ENCODE assay signal across 1 cellular context in the genomic region with DNA sequence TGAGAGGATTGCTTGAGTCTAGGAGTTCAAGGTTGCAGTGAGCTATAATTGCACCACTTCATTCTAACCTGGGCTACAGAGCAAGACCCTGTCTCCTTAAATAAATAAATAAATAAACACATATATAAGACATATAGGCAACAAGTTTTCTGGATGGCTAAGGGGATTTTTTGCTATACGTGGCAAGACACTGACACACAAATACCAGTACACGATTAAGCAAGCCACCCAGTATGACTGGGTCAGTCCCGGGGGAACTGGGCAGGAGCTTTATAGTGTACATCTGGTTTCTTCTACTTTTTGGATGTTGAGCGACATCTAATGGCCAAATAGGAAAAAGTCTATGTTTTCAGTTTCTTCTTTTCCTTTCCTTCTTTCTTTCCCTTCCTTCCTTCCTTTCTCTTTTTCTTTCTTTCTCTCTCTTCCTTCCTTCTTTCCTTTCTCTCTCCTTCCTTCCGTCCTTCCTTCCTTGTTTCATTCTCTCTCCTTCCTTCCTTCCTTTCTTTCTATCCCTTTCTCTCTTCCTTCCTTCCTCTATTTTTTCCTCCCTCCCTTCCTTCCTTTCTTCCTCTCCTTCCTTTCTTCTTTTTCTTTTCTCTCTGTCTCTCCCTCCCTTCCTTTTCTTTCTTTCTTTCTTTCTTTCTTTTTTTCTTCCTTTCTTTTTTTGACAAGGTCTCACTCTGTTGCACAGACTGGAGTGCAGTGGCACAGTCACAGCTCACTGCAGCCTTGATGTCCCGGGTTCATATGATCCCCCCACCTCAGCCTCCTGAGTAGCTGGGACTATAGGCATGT.
TF ChIP-seq lines count a peak whose summit lies in the region.

No MANE protein-coding gene starts in this region.

TF ChIP-seq in K562, 482 proteins besides CTCF, POLR2A, EP300 and RAD21 (continued from another document and continues in another):
- TF ChIP-seq, protein P1, sequence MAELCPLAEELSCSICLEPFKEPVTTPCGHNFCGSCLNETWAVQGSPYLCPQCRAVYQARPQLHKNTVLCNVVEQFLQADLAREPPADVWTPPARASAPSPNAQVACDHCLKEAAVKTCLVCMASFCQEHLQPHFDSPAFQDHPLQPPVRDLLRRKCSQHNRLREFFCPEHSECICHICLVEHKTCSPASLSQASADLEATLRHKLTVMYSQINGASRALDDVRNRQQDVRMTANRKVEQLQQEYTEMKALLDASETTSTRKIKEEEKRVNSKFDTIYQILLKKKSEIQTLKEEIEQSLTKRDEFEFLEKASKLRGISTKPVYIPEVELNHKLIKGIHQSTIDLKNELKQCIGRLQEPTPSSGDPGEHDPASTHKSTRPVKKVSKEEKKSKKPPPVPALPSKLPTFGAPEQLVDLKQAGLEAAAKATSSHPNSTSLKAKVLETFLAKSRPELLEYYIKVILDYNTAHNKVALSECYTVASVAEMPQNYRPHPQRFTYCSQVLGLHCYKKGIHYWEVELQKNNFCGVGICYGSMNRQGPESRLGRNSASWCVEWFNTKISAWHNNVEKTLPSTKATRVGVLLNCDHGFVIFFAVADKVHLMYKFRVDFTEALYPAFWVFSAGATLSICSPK (IDR thresholded peaks at IDR 0.05; ENCODE audit: borderline replicate concordance): peak; percentile 90; the same call in 1 of the 2 replicates
- no peak for TF ChIP-seq GTF2E2 (tag; IDR thresholded peaks at IDR 0.05)
- TF ChIP-seq ZNF232 (CRISPR knock-in tag; IDR thresholded peaks at IDR 0.05): no peak
- TF ChIP-seq, protein P2, sequence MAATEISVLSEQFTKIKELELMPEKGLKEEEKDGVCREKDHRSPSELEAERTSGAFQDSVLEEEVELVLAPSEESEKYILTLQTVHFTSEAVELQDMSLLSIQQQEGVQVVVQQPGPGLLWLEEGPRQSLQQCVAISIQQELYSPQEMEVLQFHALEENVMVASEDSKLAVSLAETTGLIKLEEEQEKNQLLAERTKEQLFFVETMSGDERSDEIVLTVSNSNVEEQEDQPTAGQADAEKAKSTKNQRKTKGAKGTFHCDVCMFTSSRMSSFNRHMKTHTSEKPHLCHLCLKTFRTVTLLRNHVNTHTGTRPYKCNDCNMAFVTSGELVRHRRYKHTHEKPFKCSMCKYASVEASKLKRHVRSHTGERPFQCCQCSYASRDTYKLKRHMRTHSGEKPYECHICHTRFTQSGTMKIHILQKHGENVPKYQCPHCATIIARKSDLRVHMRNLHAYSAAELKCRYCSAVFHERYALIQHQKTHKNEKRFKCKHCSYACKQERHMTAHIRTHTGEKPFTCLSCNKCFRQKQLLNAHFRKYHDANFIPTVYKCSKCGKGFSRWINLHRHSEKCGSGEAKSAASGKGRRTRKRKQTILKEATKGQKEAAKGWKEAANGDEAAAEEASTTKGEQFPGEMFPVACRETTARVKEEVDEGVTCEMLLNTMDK (IDR thresholded peaks at IDR 0.05; ENCODE audit: borderline replicate concordance, insufficient read depth, low read depth, low read length, poor library complexity, severe bottlenecking): no peak
- TF ChIP-seq MXI1 (IDR thresholded peaks at IDR 0.05; ENCODE audit: low read depth, low read length): no peak
- TF ChIP-seq BHLHE40 (IDR thresholded peaks at IDR 0.05; ENCODE audit: low read length): no peak
- TF ChIP-seq ZNF3 (CRISPR knock-in tag; IDR thresholded peaks at IDR 0.05): no peak
- TF ChIP-seq, protein P3, sequence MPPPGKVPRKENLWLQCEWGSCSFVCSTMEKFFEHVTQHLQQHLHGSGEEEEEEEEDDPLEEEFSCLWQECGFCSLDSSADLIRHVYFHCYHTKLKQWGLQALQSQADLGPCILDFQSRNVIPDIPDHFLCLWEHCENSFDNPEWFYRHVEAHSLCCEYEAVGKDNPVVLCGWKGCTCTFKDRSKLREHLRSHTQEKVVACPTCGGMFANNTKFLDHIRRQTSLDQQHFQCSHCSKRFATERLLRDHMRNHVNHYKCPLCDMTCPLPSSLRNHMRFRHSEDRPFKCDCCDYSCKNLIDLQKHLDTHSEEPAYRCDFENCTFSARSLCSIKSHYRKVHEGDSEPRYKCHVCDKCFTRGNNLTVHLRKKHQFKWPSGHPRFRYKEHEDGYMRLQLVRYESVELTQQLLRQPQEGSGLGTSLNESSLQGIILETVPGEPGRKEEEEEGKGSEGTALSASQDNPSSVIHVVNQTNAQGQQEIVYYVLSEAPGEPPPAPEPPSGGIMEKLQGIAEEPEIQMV (tag; conservative IDR thresholded peaks at IDR 0.05; ENCODE audit: low read depth): peak; percentile 81
- TF ChIP-seq CREBBP (IDR thresholded peaks at IDR 0.05; ENCODE audit: low read depth, low read length): no peak
- no peak for TF ChIP-seq NR4A1 (CRISPR knock-in tag; IDR thresholded peaks at IDR 0.05)
- no peak for TF ChIP-seq NR4A1 (tag; IDR thresholded peaks at IDR 0.05)
- no peak for TF ChIP-seq ZNF778 (CRISPR knock-in tag; IDR thresholded peaks at IDR 0.05)
- TF ChIP-seq, protein P4, sequence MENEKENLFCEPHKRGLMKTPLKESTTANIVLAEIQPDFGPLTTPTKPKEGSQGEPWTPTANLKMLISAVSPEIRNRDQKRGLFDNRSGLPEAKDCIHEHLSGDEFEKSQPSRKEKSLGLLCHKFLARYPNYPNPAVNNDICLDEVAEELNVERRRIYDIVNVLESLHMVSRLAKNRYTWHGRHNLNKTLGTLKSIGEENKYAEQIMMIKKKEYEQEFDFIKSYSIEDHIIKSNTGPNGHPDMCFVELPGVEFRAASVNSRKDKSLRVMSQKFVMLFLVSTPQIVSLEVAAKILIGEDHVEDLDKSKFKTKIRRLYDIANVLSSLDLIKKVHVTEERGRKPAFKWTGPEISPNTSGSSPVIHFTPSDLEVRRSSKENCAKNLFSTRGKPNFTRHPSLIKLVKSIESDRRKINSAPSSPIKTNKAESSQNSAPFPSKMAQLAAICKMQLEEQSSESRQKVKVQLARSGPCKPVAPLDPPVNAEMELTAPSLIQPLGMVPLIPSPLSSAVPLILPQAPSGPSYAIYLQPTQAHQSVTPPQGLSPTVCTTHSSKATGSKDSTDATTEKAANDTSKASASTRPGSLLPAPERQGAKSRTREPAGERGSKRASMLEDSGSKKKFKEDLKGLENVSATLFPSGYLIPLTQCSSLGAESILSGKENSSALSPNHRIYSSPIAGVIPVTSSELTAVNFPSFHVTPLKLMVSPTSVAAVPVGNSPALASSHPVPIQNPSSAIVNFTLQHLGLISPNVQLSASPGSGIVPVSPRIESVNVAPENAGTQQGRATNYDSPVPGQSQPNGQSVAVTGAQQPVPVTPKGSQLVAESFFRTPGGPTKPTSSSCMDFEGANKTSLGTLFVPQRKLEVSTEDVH (IDR thresholded peaks at IDR 0.05; ENCODE audit: low read depth, partially characterized antibody): peak; percentile 45
- TF ChIP-seq ZNF408 (CRISPR knock-in tag; IDR thresholded peaks at IDR 0.05; ENCODE audit: low read depth): no peak
- no peak for TF ChIP-seq SRSF3 (IDR thresholded peaks at IDR 0.05; ENCODE audit: insufficient read depth, low read length)
- no peak for TF ChIP-seq STAT5A (IDR thresholded peaks at IDR 0.05; ENCODE audit: borderline replicate concordance, low read length)
- TF ChIP-seq ZNF146 (CRISPR knock-in tag; IDR thresholded peaks at IDR 0.05; ENCODE audit: unreplicated experiment): no peak
- TF ChIP-seq ZNF253 (CRISPR knock-in tag; conservative IDR thresholded peaks at IDR 0.05): no peak
- TF ChIP-seq SRSF7 (optimal IDR thresholded peaks at IDR 0.05; ENCODE audit: low read depth, low read length): no peak
- no peak for TF ChIP-seq ELF1 (tag; IDR thresholded peaks at IDR 0.05)
- TF ChIP-seq ZNF124 (CRISPR knock-in tag; IDR thresholded peaks at IDR 0.05): no peak
- no peak for TF ChIP-seq ZBTB8A (IDR thresholded peaks at IDR 0.05; ENCODE audit: partially characterized antibody)
- TF ChIP-seq, protein P5, sequence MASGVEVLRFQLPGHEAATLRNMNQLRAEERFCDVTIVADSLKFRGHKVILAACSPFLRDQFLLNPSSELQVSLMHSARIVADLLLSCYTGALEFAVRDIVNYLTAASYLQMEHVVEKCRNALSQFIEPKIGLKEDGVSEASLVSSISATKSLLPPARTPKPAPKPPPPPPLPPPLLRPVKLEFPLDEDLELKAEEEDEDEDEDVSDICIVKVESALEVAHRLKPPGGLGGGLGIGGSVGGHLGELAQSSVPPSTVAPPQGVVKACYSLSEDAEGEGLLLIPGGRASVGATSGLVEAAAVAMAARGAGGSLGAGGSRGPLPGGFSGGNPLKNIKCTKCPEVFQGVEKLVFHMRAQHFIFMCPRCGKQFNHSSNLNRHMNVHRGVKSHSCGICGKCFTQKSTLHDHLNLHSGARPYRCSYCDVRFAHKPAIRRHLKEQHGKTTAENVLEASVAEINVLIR (CRISPR knock-in tag; IDR thresholded peaks at IDR 0.05): no peak
- no peak for TF ChIP-seq SAP30 (IDR thresholded peaks at IDR 0.05; ENCODE audit: borderline replicate concordance, insufficient read depth, low read depth, low read length, poor library complexity, severe bottlenecking)
- TF ChIP-seq NCOA2 (IDR thresholded peaks at IDR 0.05; ENCODE audit: partially characterized antibody in 2 of 2): no peak
- no peak for TF ChIP-seq SRSF1 (IDR thresholded peaks at IDR 0.05; ENCODE audit: low read depth, low read length)
- TF ChIP-seq, protein P6, sequence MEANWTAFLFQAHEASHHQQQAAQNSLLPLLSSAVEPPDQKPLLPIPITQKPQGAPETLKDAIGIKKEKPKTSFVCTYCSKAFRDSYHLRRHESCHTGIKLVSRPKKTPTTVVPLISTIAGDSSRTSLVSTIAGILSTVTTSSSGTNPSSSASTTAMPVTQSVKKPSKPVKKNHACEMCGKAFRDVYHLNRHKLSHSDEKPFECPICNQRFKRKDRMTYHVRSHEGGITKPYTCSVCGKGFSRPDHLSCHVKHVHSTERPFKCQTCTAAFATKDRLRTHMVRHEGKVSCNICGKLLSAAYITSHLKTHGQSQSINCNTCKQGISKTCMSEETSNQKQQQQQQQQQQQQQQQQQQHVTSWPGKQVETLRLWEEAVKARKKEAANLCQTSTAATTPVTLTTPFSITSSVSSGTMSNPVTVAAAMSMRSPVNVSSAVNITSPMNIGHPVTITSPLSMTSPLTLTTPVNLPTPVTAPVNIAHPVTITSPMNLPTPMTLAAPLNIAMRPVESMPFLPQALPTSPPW (CRISPR knock-in tag; IDR thresholded peaks at IDR 0.05): no peak; the same call in 1 of the 2 replicates
- no peak for TF ChIP-seq ZNF347 (CRISPR knock-in tag; IDR thresholded peaks at IDR 0.05; ENCODE audit: low read depth)
- TF ChIP-seq CAMTA2 (CRISPR knock-in tag; conservative IDR thresholded peaks at IDR 0.05): no peak
- TF ChIP-seq GATA2 (CRISPR knock-in tag; IDR thresholded peaks at IDR 0.05): no peak
- TF ChIP-seq ZNF696 (CRISPR knock-in tag; conservative IDR thresholded peaks at IDR 0.05): no peak
- TF ChIP-seq ZFP30 (CRISPR knock-in tag; IDR thresholded peaks at IDR 0.05; ENCODE audit: borderline replicate concordance): no peak
- peak; percentile 86 for TF ChIP-seq NBN (IDR thresholded peaks at IDR 0.05; ENCODE audit: low read depth)
- peak; percentile 95 for TF ChIP-seq OTX1 (CRISPR knock-in tag; IDR thresholded peaks at IDR 0.05)
- TF ChIP-seq EP400 (IDR thresholded peaks at IDR 0.05): peak; percentile 43; the same call in 1 of the 2 replicates
- TF ChIP-seq HDAC3 (IDR thresholded peaks at IDR 0.05; ENCODE audit: borderline replicate concordance, partially characterized antibody): no peak
- peak; percentile 43; the same call in 1 of the 2 replicates for TF ChIP-seq ZEB2 (IDR thresholded peaks at IDR 0.05)
- TF ChIP-seq, protein P7, sequence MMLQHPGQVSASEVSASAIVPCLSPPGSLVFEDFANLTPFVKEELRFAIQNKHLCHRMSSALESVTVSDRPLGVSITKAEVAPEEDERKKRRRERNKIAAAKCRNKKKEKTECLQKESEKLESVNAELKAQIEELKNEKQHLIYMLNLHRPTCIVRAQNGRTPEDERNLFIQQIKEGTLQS (IDR thresholded peaks at IDR 0.05): no peak
- TF ChIP-seq, protein P7 (CRISPR knock-in tag; conservative IDR thresholded peaks at IDR 0.05): no peak
- TF ChIP-seq, protein P8, sequence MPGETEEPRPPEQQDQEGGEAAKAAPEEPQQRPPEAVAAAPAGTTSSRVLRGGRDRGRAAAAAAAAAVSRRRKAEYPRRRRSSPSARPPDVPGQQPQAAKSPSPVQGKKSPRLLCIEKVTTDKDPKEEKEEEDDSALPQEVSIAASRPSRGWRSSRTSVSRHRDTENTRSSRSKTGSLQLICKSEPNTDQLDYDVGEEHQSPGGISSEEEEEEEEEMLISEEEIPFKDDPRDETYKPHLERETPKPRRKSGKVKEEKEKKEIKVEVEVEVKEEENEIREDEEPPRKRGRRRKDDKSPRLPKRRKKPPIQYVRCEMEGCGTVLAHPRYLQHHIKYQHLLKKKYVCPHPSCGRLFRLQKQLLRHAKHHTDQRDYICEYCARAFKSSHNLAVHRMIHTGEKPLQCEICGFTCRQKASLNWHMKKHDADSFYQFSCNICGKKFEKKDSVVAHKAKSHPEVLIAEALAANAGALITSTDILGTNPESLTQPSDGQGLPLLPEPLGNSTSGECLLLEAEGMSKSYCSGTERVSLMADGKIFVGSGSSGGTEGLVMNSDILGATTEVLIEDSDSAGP (CRISPR knock-in tag; IDR thresholded peaks at IDR 0.05): no peak
- TF ChIP-seq ZNF133 (CRISPR knock-in tag; IDR thresholded peaks at IDR 0.05): no peak
- TF ChIP-seq ZNF23 (CRISPR knock-in tag; IDR thresholded peaks at IDR 0.05): no peak
- no peak for TF ChIP-seq HSF4 (CRISPR knock-in tag; IDR thresholded peaks at IDR 0.05; ENCODE audit: borderline replicate concordance)
- TF ChIP-seq PHTF2 (CRISPR knock-in tag; IDR thresholded peaks at IDR 0.05): no peak
- no peak for TF ChIP-seq ZNF431 (CRISPR knock-in tag; IDR thresholded peaks at IDR 0.05)
- TF ChIP-seq BMI1 (IDR thresholded peaks at IDR 0.05; ENCODE audit: low read length): no peak
- no peak for TF ChIP-seq FUS (optimal IDR thresholded peaks at IDR 0.05; ENCODE audit: low read depth, low read length)
- no peak; the same call in 1 of the 2 replicates for TF ChIP-seq TAF7 (tag; IDR thresholded peaks at IDR 0.05)
- TF ChIP-seq EGR1 (conservative IDR thresholded peaks at IDR 0.05): no peak
- TF ChIP-seq DPF2 (IDR thresholded peaks at IDR 0.05): peak; percentile 70
- TF ChIP-seq, protein P9, sequence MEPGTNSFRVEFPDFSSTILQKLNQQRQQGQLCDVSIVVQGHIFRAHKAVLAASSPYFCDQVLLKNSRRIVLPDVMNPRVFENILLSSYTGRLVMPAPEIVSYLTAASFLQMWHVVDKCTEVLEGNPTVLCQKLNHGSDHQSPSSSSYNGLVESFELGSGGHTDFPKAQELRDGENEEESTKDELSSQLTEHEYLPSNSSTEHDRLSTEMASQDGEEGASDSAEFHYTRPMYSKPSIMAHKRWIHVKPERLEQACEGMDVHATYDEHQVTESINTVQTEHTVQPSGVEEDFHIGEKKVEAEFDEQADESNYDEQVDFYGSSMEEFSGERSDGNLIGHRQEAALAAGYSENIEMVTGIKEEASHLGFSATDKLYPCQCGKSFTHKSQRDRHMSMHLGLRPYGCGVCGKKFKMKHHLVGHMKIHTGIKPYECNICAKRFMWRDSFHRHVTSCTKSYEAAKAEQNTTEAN (CRISPR knock-in tag; IDR thresholded peaks at IDR 0.05): no peak
- no peak for TF ChIP-seq NR3C1 (CRISPR knock-in tag; IDR thresholded peaks at IDR 0.05)
- TF ChIP-seq CHCHD3 (CRISPR knock-in tag; IDR thresholded peaks at IDR 0.05): no peak
- TF ChIP-seq ESRRB (CRISPR knock-in tag; IDR thresholded peaks at IDR 0.05; ENCODE audit: borderline replicate concordance): no peak
- peak; percentile 44 to 86; a peak in 3 of 4 replicates for TF ChIP-seq HDAC1 (IDR thresholded peaks at IDR 0.05)
- no peak for TF ChIP-seq YBX1 (IDR thresholded peaks at IDR 0.05)
- TF ChIP-seq MBD2 (IDR thresholded peaks at IDR 0.05; ENCODE audit: borderline replicate concordance, low read depth): no peak
- peak; percentile 97; the same call in 1 of the 2 replicates for TF ChIP-seq HLTF (IDR thresholded peaks at IDR 0.05)
